ENCODE assay signal across 1 cellular context in genomic region chr12:93742086-93742934, GRCh38.
TF ChIP-seq lines count a peak whose summit lies in the region.

No MANE protein-coding gene starts in this region.

TF ChIP-seq in HepG2, 621 proteins besides CTCF, POLR2A, EP300 and RAD21 (continued from another document):
- TF ChIP-seq HMGXB4 (CRISPR knock-in tag; IDR thresholded peaks at IDR 0.05; ENCODE audit: borderline replicate concordance in 1 of 2, low read depth in 1 of 2) (peak; percentile 58 to 68; a peak in 3 of 4 replicates), BHLHE40 (IDR thresholded peaks at IDR 0.05; ENCODE audit: low read length) (0 out of 2 replicates have a peak, but pooled peaks have one; percentile 38), SAP130 (CRISPR knock-in tag; IDR thresholded peaks at IDR 0.05; ENCODE audit: low read depth) (peak; percentile 16; the same call in 1 of the 2 replicates), ZFP82 (CRISPR knock-in tag; IDR thresholded peaks at IDR 0.05; ENCODE audit: borderline replicate concordance) (0 out of 2 replicates have a peak, but pooled peaks have one; percentile 36), SOX6 (IDR thresholded peaks at IDR 0.05) (no peak), SOX6 (CRISPR knock-in tag; IDR thresholded peaks at IDR 0.05) (0 out of 2 replicates have a peak, but pooled peaks have one; percentile 44), CHCHD3 (CRISPR knock-in tag; IDR thresholded peaks at IDR 0.05) (no peak), BRF2 (CRISPR knock-in tag; IDR thresholded peaks at IDR 0.05) (no peak), CHD2 (IDR thresholded peaks at IDR 0.05; ENCODE audit: low read depth, low read length) (no peak), ASH2L (IDR thresholded peaks at IDR 0.05; ENCODE audit: insufficient read length, low read depth, low read length) (peak; percentile 57), KAT8 (CRISPR knock-in tag; IDR thresholded peaks at IDR 0.05) (no peak), POLR2AphosphoS2 (IDR thresholded peaks at IDR 0.05; ENCODE audit: low read depth, low read length) (no peak), PRDM15 (CRISPR knock-in tag; IDR thresholded peaks at IDR 0.05) (peak; percentile 83), ZNF343 (CRISPR knock-in tag; IDR thresholded peaks at IDR 0.05) (no peak), SKI (IDR thresholded peaks at IDR 0.05; ENCODE audit: partially characterized antibody) (peak; percentile 50)
